ENCODE assay signal across 7 cellular contexts in the genomic region with DNA sequence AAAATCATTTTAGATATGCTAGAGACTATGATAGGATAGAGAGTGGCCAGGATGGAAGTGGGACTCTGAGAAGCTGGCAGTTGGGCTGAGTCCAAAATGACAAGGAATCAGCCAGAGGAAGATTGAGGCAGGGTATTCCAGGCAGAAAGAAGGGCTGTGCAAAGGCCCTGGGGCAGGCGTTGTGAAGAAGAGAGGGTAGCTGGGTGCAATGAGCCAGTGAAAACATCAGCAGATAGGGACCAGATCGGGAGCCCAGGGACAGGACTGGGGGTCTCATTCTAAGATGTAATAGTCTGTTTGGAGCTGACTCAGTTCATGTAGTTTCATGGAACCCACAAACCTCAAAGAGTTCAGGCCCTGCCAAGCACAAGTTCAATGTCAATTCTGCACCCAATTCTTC.
"Had no signal": no experiment of that assay in that cellular context is flagged by ENCODE, and none has a peak within 500 bp of the region (broad histone marks: within the 10 kb centered on the region; RNA-seq: fewer than 3 reads in every experiment).

No MANE protein-coding gene starts in this region.

- FAIRE-seq: HepG2 had no signal

- DNase-seq: GM23248, KG1 had no signal

- H3K4me1 ChIP-seq: HAP-1 had no signal

- H2AFZ ChIP-seq: GM23248 had no signal

- H3K9ac ChIP-seq: GM23248 had no signal

- H3K4me3 ChIP-seq: GM23248, HAP-1 had no signal

- H3K27ac Mint-ChIP-seq: IgD-negative memory B cell had no signal

- H3K9me3 ChIP-seq: HAP-1 had no signal

- ATAC-seq: HCT116, HepG2 had no signal

- H3K27ac ChIP-seq: GM23248, HL-60 had no signal

- H3K36me3 ChIP-seq: HAP-1 had no signal
